ENCODE assay signal across 18 cellular contexts in genomic region chr12:6978188-6978986, GRCh38. TPM values are rescaled to one million over a fixed set of nuclear protein-coding genes. Genes with fewer than 3 reads are reported as not detected.
A peak's percentile ranks its signal among the peaks of the same experiment; 100 is the strongest.
DNase-seq lines count a peak whose midpoint lies in the region; ATAC-seq and TF ChIP-seq lines count a peak whose summit lies in the region.
"Had no signal": no experiment of that assay in that cellular context is flagged by ENCODE, and none has a peak within 500 bp of the region (broad histone marks: within the 10 kb centered on the region; RNA-seq: fewer than 3 reads in every experiment).

No MANE protein-coding gene starts in this region.

- peaks cover 97% of the 10 kb centered on the region for H3K36me3 Mint-ChIP-seq in activated T-helper 17 cell treated with anti-CD3 and anti-CD28 coated beads, Interleukin-2, amount 50 U/mL, for 72 hours (ENCODE audit: low read depth)

- ATAC-seq in Right ventricle myocardium superior (ENCODE audit: poor library complexity) (peak; percentile 44), GM21423 (IDR thresholded peaks at IDR 0.05; ENCODE audit: unreplicated experiment) (no peak), aorta (ENCODE audit: low FRiP score) (no peak)
- no peak for ATAC-seq in activated T-helper 17 cell treated with anti-CD3 and anti-CD28 coated beads, Interleukin-2, amount 50 U/mL, for 72 hours (replicated peaks)
- ATAC-seq: activated CD4-positive, CD25-positive, alpha-beta regulatory T cell treated with anti-CD3 and anti-CD28 coated beads, Interleukin-2, amount 50 U/mL, for 24 hours; T-cell had no signal

- H3K27me3 Mint-ChIP-seq in activated T-helper 17 cell treated with anti-CD3 and anti-CD28 coated beads, Interleukin-2, amount 50 U/mL, for 72 hours: no peaks in the 10 kb centered on the region
- H3K27me3 Mint-ChIP-seq: T-cell had no signal

- H3K27me3 ChIP-seq in left ventricle myocardium inferior (ENCODE audit: low read depth) (no peaks in the 10 kb centered on the region), thyroid gland (no peaks in the 10 kb centered on the region), aorta (ENCODE audit: control insufficient read depth in 1 of 2, insufficient read depth in 2 of 2, low read length in 1 of 2) (no peaks in the 10 kb centered on the region)
- H3K27me3 ChIP-seq: ovary had no signal

- no peak overlapping the region for H3K4me3 Mint-ChIP-seq in activated T-helper 17 cell treated with anti-CD3 and anti-CD28 coated beads, Interleukin-2, amount 50 U/mL, for 72 hours
- H3K4me3 Mint-ChIP-seq: T-cell had no signal

- peaks cover 29% of the 10 kb centered on the region for H3K4me1 ChIP-seq in left ventricle myocardium inferior
- peaks cover 17 to 21% of the 10 kb centered on the region in 2 donors for H3K4me1 ChIP-seq in thyroid gland
- H3K4me1 ChIP-seq in aorta (ENCODE audit: control insufficient read depth in 1 of 2, insufficient read depth in 2 of 2, low read length in 2 of 2): no peaks in the 10 kb centered on the region

- H3K4me3 ChIP-seq in left ventricle myocardium inferior (no peak overlapping the region), thyroid gland (replicated peaks in 1 of 3) (no peak overlapping the region), aorta (ENCODE audit: low read length in 2 of 2) (no peak overlapping the region)
- H3K4me3 ChIP-seq: ovary had no signal

- peak overlapping the region; percentile 38 for H3K27ac Mint-ChIP-seq in activated T-helper 17 cell treated with anti-CD3 and anti-CD28 coated beads, Interleukin-2, amount 50 U/mL, for 72 hours

- H3K4me1 Mint-ChIP-seq in activated T-helper 17 cell treated with anti-CD3 and anti-CD28 coated beads, Interleukin-2, amount 50 U/mL, for 72 hours: peaks cover 4% of the 10 kb centered on the region

- peak overlapping the region; percentile 76 for H3K27ac ChIP-seq in left ventricle myocardium inferior (replicated peaks)
- peak overlapping the region; percentile 78 to 89 (median 78) for H3K27ac ChIP-seq in thyroid gland
- no peak overlapping the region for H3K27ac ChIP-seq in aorta (ENCODE audit: low read depth in 1 of 2, low read length in 2 of 2)
- H3K27ac ChIP-seq: ovary had no signal

- TF ChIP-seq CTCF in left ventricle myocardium inferior (IDR thresholded peaks at IDR 0.05; ENCODE audit: borderline replicate concordance) (no peak), thyroid gland (IDR thresholded peaks at IDR 0.05) (peak in 2 of 6 experiments; percentile 33)

- 69 to 70% methylated on average over 9 of the region's 9 CpGs for WGBS in thyroid gland, 2 donors
- 87 to 90% methylated on average over 9 of the region's 9 CpGs for WGBS in aorta, 2 donors

- DNase-seq in Right ventricle myocardium superior: no peak
- DNase-seq in cardiac septum (ENCODE audit: low spot score): no peak
- DNase-seq in left ventricle myocardium inferior: no peak
- peak; percentile 77 to 80 for DNase-seq in thyroid gland
- no peak for DNase-seq in SIG-M5 treated with dmso at 0.1 percent for 504 hours (lab: John Stamatoyannopoulos, UW; ENCODE audit: unreplicated experiment)
- DNase-seq in aorta: no peak
- DNase-seq: activated T-cell treated with anti-CD3 and anti-CD28 coated beads for 4 hours; effector CD8-positive, alpha-beta T cell; NCI-H1694 treated with DMSO at 0.1 percent for 48 hours; NCI-H510A; OCI-M1; ovary; T-cell had no signal

- TF ChIP-seq POLR2A in thyroid gland (IDR thresholded peaks at IDR 0.05): peak in 1 of 2 donors; percentile 37

- intact Hi-C loops in Right ventricle myocardium superior (cut with DNase I): no loop called here
- intact Hi-C loops in cardiac septum (cut with DNase I): loop anchor here (10.0 kb wide), 1 partner anchor 294 kb away; the partner anchor contains the start of gene ZNF384
- intact Hi-C loops in left ventricle myocardium inferior (cut with micrococcal nuclease): no loop called here
- intact Hi-C loops in thyroid gland (cut with DNase I): no loop called here
- intact Hi-C loops in aorta (cut with DNase I): no loop called here

- no peaks in the 10 kb centered on the region for H3K9me3 Mint-ChIP-seq in activated T-helper 17 cell treated with anti-CD3 and anti-CD28 coated beads, Interleukin-2, amount 50 U/mL, for 72 hours
- H3K9me3 Mint-ChIP-seq: T-cell had no signal

- H3K9me3 ChIP-seq in left ventricle myocardium inferior (replicated peaks): no peaks in the 10 kb centered on the region
- no peaks in the 10 kb centered on the region for H3K9me3 ChIP-seq in thyroid gland
- H3K9me3 ChIP-seq in aorta (ENCODE audit: control insufficient read depth, low read length): no peaks in the 10 kb centered on the region
- H3K9me3 ChIP-seq: ovary had no signal

- peaks cover 89% of the 10 kb centered on the region for H3K36me3 ChIP-seq in left ventricle myocardium inferior
- H3K36me3 ChIP-seq in thyroid gland: peaks cover 52 to 66% of the 10 kb centered on the region in 2 donors
- peaks cover 8 to 11% of the 10 kb centered on the region in 2 donors for H3K36me3 ChIP-seq in aorta (ENCODE audit: control insufficient read depth in 1 of 2, insufficient read depth in 2 of 2, low read length in 1 of 2)
- H3K36me3 ChIP-seq: ovary had no signal

RNA-seq across cellular contexts. Expression of gene EMG1, which starts 7.7 kb away (rescaled TPM):
- 39.0 TPM for total RNA-seq in Right ventricle myocardium superior
- 32.7 TPM for total RNA-seq in cardiac septum
- total RNA-seq in activated T-helper 17 cell treated with anti-CD3 and anti-CD28 coated beads, Interleukin-2, amount 50 U/mL, for 72 hours: 10 to 100 TPM; 50.9 to 90.5 TPM
- 44.3 TPM for total RNA-seq in left ventricle myocardium inferior
- total RNA-seq in thyroid gland: 10 to 100 TPM; 19.9 to 53.1 (median 45.6) TPM
- total RNA-seq in aorta: 10 to 100 TPM; 30.2 to 31.6 TPM
- polyA plus RNA-seq in aorta: 10 to 100 TPM; 15.4 to 24.4 TPM

RNA-seq across cellular contexts. Expression of gene PHB2, which starts 7.9 kb away (rescaled TPM):
- total RNA-seq in Right ventricle myocardium superior: 136 TPM
- total RNA-seq in cardiac septum: 125 TPM
- 100 to 1,000 TPM; 285 to 436 TPM for total RNA-seq in activated T-helper 17 cell treated with anti-CD3 and anti-CD28 coated beads, Interleukin-2, amount 50 U/mL, for 72 hours
- 142 TPM for total RNA-seq in left ventricle myocardium inferior
- total RNA-seq in thyroid gland: 100 to 1,000 TPM; 153 to 284 (median 220) TPM
- total RNA-seq in aorta: 100 to 1,000 TPM in 1 of 2 donors, 10 to 100 TPM in 1; 97.9 to 117 TPM
- 100 to 1,000 TPM; 105 to 139 TPM for polyA plus RNA-seq in aorta

RNA-seq across cellular contexts. Expression of gene PTPN6, which starts 27.2 kb away (rescaled TPM):
- total RNA-seq in Right ventricle myocardium superior (7.2 TPM), cardiac septum (7.0 TPM), left ventricle myocardium inferior (6.7 TPM), thyroid gland (10 to 100 TPM; 21.7 to 32.3 (median 31.4) TPM), aorta (10 to 100 TPM; 29.8 to 42.3 TPM)
- 100 to 1,000 TPM; 134 to 223 TPM for total RNA-seq in activated T-helper 17 cell treated with anti-CD3 and anti-CD28 coated beads, Interleukin-2, amount 50 U/mL, for 72 hours
- polyA plus RNA-seq in aorta: 10 to 100 TPM; 10.1 to 25.7 TPM

RNA-seq across cellular contexts. Expression of gene C12orf57, which starts 34.6 kb away (rescaled TPM):
- total RNA-seq in Right ventricle myocardium superior (251 TPM), cardiac septum (162 TPM), left ventricle myocardium inferior (227 TPM), thyroid gland (100 to 1,000 TPM; 344 to 666 (median 383) TPM), aorta (100 to 1,000 TPM; 197 to 233 TPM)
- total RNA-seq in activated T-helper 17 cell treated with anti-CD3 and anti-CD28 coated beads, Interleukin-2, amount 50 U/mL, for 72 hours: 100 to 1,000 TPM; 192 to 307 TPM
- polyA plus RNA-seq in aorta: 1,000 to 10,000 TPM in 1 of 2 donors, 100 to 1,000 TPM in 1; 849 to 1,017 TPM

RNA-seq across cellular contexts. Expression of gene RNU7-1, which starts 34.8 kb away (rescaled TPM):
- total RNA-seq in Right ventricle myocardium superior: not detected
- not detected for total RNA-seq in cardiac septum
- total RNA-seq in activated T-helper 17 cell treated with anti-CD3 and anti-CD28 coated beads, Interleukin-2, amount 50 U/mL, for 72 hours: not detected
- total RNA-seq in left ventricle myocardium inferior: not detected
- total RNA-seq in thyroid gland: not detected
- not detected for total RNA-seq in aorta
- polyA plus RNA-seq in aorta: not detected
- total RNA-seq: H1, mononuclear cell, ovary, T-cell had no signal
- polyA plus RNA-seq: H1, ovary had no signal

Comparison
In these comparisons a context has a peak if more than half of its experiments do, and no peak if none do; other contexts are left out.
1. DNase-seq: peak in thyroid gland (2 of 2); none in Right ventricle myocardium superior (single experiment), cardiac septum (single experiment), left ventricle myocardium inferior (single experiment), SIG-M5 treated with dmso at 0.1 percent for 504 hours (single experiment) and aorta (0 of 2).
2. H3K27ac ChIP-seq: peak in left ventricle myocardium inferior (single experiment) and thyroid gland (3 of 3); none in aorta (0 of 2).